18 cellular contexts compared by ENCODE assay signal in the genomic region with DNA sequence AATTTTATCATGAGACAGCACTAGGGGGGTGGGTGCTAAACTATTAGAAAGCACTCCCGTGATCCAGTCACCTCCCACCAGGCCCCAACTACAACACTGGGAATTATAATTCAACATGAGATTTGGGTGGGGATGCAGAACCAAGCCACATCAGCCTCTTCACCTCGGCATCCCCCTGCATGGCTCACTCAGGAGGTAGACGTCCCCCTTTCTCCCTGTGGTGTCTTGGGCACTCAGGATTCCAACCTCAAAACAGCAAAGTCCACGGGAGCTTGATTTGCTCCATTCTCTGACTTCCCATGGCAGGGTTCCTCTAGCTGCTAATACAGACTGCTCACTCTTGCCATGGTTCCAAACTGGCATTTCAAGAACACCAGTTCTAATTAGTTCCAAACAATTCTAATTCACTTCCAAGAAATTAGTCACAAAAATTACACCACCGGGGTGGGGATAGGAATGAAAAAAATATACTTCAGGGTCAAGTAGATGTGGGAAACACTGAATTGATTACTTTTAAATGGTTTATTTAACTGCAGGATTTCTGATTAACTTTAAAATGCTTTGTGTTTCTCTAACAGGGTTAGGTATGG.
DNase-seq lines count a peak whose midpoint lies in the region; ATAC-seq and TF ChIP-seq lines count a peak whose summit lies in the region.
"Had no signal": no experiment of that assay in that cellular context is flagged by ENCODE, and none has a peak within 500 bp of the region (broad histone marks: within the 10 kb centered on the region; RNA-seq: fewer than 3 reads in every experiment).

No MANE protein-coding gene starts in this region.

- H3K4me3 ChIP-seq in astrocyte of the cerebellum (ENCODE audit: low read depth, low read length): no peak overlapping the region

- H3K27me3 Mint-ChIP-seq in activated CD4-positive, alpha-beta T cell treated with anti-CD3 and anti-CD28 coated beads, Interleukin-2, amount 10 ng/mL, durations not matched to agents 24 days and 14 days: no peaks in the 10 kb centered on the region

- H3K27ac Mint-ChIP-seq in activated CD4-positive, alpha-beta T cell treated with anti-CD3 and anti-CD28 coated beads, Interleukin-2, amount 10 ng/mL, durations not matched to agents 24 days and 14 days: no peak overlapping the region
- H3K27ac Mint-ChIP-seq: CD8-positive, alpha-beta T cell had no signal

- no peaks in the 10 kb centered on the region for H3K36me3 Mint-ChIP-seq in activated CD4-positive, alpha-beta T cell treated with anti-CD3 and anti-CD28 coated beads, Interleukin-2, amount 10 ng/mL, durations not matched to agents 24 days and 14 days (ENCODE audit: low read depth)
- H3K36me3 Mint-ChIP-seq: CD8-positive, alpha-beta T cell had no signal

- H3K4me1 Mint-ChIP-seq in activated CD4-positive, alpha-beta T cell treated with anti-CD3 and anti-CD28 coated beads, Interleukin-2, amount 10 ng/mL, durations not matched to agents 24 days and 14 days: no peaks in the 10 kb centered on the region

- DNase-seq in GM04503 (ENCODE audit: low read depth): peak; percentile 21
- DNase-seq in astrocyte of the cerebellum (ENCODE audit: low read depth): peak; percentile 29
- peak; percentile 27 for DNase-seq in fibroblast of peridontal ligament (ENCODE audit: extremely low read depth)
- no peak for DNase-seq in activated CD4-positive, alpha-beta T cell treated with anti-CD3 and anti-CD28 coated beads, Interleukin-2, amount 10 ng/mL, durations not matched to agents 24 days and 14 days
- DNase-seq in H4 (ENCODE audit: low spot score): no peak
- DNase-seq in KBM-7: no peak
- DNase-seq: AML-193; C1 segment of cervical spinal cord; CD8-positive, alpha-beta T cell; HCEC 1CT; NCI-H1092 treated with DMSO at 0.1 percent for 48 hours; NCI-H2029 treated with DMSO at 0.1 percent for 48 hours; NCI-H345; NCI-H524; NCI-H774; NK-92 treated with Interleukin-12 subunit alpha and Interleukin-12 subunit beta, amount 100 ng/mL, for 24 hours had no signal

- no peak for TF ChIP-seq CTCF in astrocyte of the cerebellum (IDR thresholded peaks at IDR 0.05; ENCODE audit: low read depth, low read length, missing control alignments)

- no peak overlapping the region for H3K4me3 Mint-ChIP-seq in activated CD4-positive, alpha-beta T cell treated with anti-CD3 and anti-CD28 coated beads, Interleukin-2, amount 10 ng/mL, durations not matched to agents 24 days and 14 days
- H3K4me3 Mint-ChIP-seq: CD8-positive, alpha-beta T cell had no signal

- intact Hi-C loops in activated CD4-positive, alpha-beta T cell treated with anti-CD3 and anti-CD28 coated beads, Interleukin-2, amount 10 ng/mL, durations not matched to agents 24 days and 14 days (cut with micrococcal nuclease): no loop called here

- no peak for ATAC-seq in GM19452 (IDR thresholded peaks at IDR 0.05; ENCODE audit: unreplicated experiment)
- ATAC-seq: CD8-positive, alpha-beta T cell; SK-N-SH treated with all-trans-retinoic acid at 6 μM for 48 hours had no signal

- no peaks in the 10 kb centered on the region for H3K9me3 Mint-ChIP-seq in activated CD4-positive, alpha-beta T cell treated with anti-CD3 and anti-CD28 coated beads, Interleukin-2, amount 10 ng/mL, durations not matched to agents 24 days and 14 days
- H3K9me3 Mint-ChIP-seq: CD8-positive, alpha-beta T cell had no signal

- in situ Hi-C loops in astrocyte of the cerebellum (cut with HindIII; ENCODE audit: low sequenced_read_pairs) (loop anchor here (25.0 kb wide), 1 partner anchor 108 kb away; no protein-coding TSS in a partner anchor), KBM-7 (cut with MboI; ENCODE audit: low pct_unique_long_range_greater_than_20kb, low sequenced_read_pairs) (no loop called here)

Comparison
In these comparisons a context has a peak if more than half of its experiments do, and no peak if none do; other contexts are left out.
1. DNase-seq: peak in GM04503 (single experiment), astrocyte of the cerebellum (single experiment) and fibroblast of peridontal ligament (single experiment); none in activated CD4-positive, alpha-beta T cell treated with anti-CD3 and anti-CD28 coated beads, Interleukin-2, amount 10 ng/mL, durations not matched to agents 24 days and 14 days (single experiment), H4 (single experiment) and KBM-7 (single experiment).